ENCODE assay signal across 1 cellular context in the genomic region with DNA sequence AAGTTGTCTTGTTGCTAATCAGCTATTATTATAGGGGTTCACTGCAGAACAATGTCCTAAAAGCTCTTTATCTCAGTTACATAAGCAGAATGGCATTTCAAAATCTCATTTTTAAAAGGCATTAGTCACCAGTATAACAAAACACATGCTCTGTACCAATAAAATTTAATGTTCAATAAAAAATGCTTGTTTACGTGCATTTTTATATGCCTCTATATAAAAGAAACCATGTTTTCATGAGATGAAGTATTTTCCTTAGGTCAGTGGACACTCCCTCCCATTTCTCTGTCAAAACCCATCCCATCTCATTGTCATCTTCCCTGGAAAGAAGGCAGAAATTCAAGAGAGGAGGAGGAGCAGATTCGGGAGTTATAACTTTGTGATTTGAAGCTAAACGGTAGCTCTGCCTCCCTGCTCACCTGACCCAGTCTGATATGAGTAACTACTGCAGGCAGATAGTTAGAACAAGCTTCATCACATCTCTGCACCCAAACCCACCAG.
TF ChIP-seq lines count a peak whose summit lies in the region.

No MANE protein-coding gene starts in this region.

TF ChIP-seq in GM23338, 12 proteins besides CTCF, POLR2A, EP300 and RAD21 (continued from another document):
- TF ChIP-seq ZNF462 (CRISPR knock-in tag; IDR thresholded peaks at IDR 0.05) = no peak
TF ChIP-seq in GM23338: peak in this region for 0.
